16 cellular contexts compared by ENCODE assay signal in the genomic region with DNA sequence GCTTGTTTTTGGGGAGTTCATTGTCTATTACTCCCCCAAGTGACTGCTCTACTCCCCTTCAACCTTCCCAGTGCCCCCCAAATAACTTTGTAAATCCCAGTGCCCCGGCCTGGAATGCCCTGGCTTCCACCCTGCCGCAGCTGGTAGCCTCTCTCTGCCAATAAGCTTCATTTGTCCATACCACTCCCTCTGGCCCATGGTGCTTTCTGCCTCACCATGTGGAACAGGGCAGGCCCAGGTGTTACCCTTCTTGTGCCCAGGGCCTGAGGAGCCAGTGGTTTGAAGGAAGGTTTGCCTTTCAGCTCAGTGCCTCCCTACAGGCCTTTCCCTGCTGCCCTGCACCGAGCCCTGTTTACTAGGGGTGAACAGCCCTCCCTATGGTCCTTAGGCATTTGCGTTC.
A peak's percentile ranks its signal among the peaks of the same experiment; 100 is the strongest.
DNase-seq lines count a peak whose midpoint lies in the region; ATAC-seq and TF ChIP-seq lines count a peak whose summit lies in the region.
"Had no signal": no experiment of that assay in that cellular context is flagged by ENCODE, and none has a peak within 500 bp of the region (broad histone marks: within the 10 kb centered on the region; RNA-seq: fewer than 3 reads in every experiment).

No MANE protein-coding gene starts in this region.

- no peak overlapping the region for H3K4me3 ChIP-seq in DND-41 (ENCODE audit: low read depth in 1 of 2, low read length in 2 of 2)
- H3K4me3 ChIP-seq in Loucy (ENCODE audit: low read length, poor library complexity, severe bottlenecking): no peak overlapping the region
- H3K4me3 ChIP-seq in endodermal cell (ENCODE audit: low read length): no peak overlapping the region
- no peak overlapping the region for H3K4me3 ChIP-seq in HAP-1

- H2AFZ ChIP-seq in DND-41 (ENCODE audit: low read depth, low read length): no peak overlapping the region
- H2AFZ ChIP-seq in Loucy (ENCODE audit: low read length): no peak overlapping the region

- H3K79me2 ChIP-seq in DND-41 (ENCODE audit: insufficient read depth, low read length) (no peaks in the 10 kb centered on the region), Loucy (ENCODE audit: insufficient read depth, low read length) (no peaks in the 10 kb centered on the region)

- H3K4me1 ChIP-seq in DND-41 (ENCODE audit: insufficient read depth, low read length) (no peaks in the 10 kb centered on the region), Loucy (ENCODE audit: insufficient read depth, low read length, poor library complexity, severe bottlenecking) (peaks cover 77% of the 10 kb centered on the region), endodermal cell (ENCODE audit: control insufficient read depth, insufficient read depth, low read length) (peaks cover 7% of the 10 kb centered on the region), HAP-1 (no peaks in the 10 kb centered on the region)
- H3K4me1 ChIP-seq: Caco-2 had no signal

- no peaks in the 10 kb centered on the region for H3K9me2 ChIP-seq in Loucy (replicated peaks; ENCODE audit: low read depth, low read length)

- in situ Hi-C loops in HAP-1 (cut with MboI; ENCODE audit: low sequenced_read_pairs): no loop called here

- DNase-seq in DND-41 (no peak), endodermal cell (peak; percentile 63), HAP-1 (ENCODE audit: low spot score in 2 of 2) (no peak), MCF 10A (ENCODE audit: unreplicated experiment) (no peak)
- no peak for DNase-seq in stimulated activated effector memory CD8-positive, alpha-beta T cell treated with anti-CD3 and anti-CD28 coated beads, Interleukin-12 subunit alpha, Interleukin-12 subunit beta, amount 100 ng/mL, for 72 hours (ENCODE audit: low spot score in 2 of 2)
- DNase-seq: CD4-positive, CD25-positive, alpha-beta regulatory T cell; DMS53; Karpas-422; NCI-H1105 treated with DMSO at 0.1 percent for 48 hours; NCI-H1694 treated with DMSO at 0.1 percent for 48 hours; NCI-H2107; NCI-H524; SIG-M5 had no signal

- H3K27ac Mint-ChIP-seq in endodermal cell (peak overlapping the region; percentile 58), MCF 10A (ENCODE audit: low read depth, unreplicated experiment) (no peak overlapping the region)
- H3K27ac Mint-ChIP-seq in stimulated activated effector memory CD8-positive, alpha-beta T cell treated with anti-CD3 and anti-CD28 coated beads, Interleukin-12 subunit alpha, Interleukin-12 subunit beta, amount 100 ng/mL, for 72 hours: peak overlapping the region; percentile 71

- POLR2A ChIA-PET in MCF 10A (lab: Yijun Ruan, JAX): interaction anchor here (1.0 kb wide), 1 partner anchor 8 kb away, joined by 3 read pairs; no protein-coding TSS in a partner anchor

- H3K4me2 ChIP-seq in DND-41 (ENCODE audit: insufficient read depth, low read length) (no peak overlapping the region), Loucy (ENCODE audit: low read depth, low read length, poor library complexity, severe bottlenecking) (peak overlapping the region; percentile 3)

- H3K36me3 ChIP-seq in DND-41 (ENCODE audit: insufficient read depth, low read length): peaks cover 30% of the 10 kb centered on the region
- H3K36me3 ChIP-seq in Loucy (ENCODE audit: insufficient read depth, low read length): peaks cover 10% of the 10 kb centered on the region; the same call in 1 of the 2 replicates
- H3K36me3 ChIP-seq in endodermal cell (ENCODE audit: control insufficient read depth, insufficient read depth, low read length): peaks cover 32% of the 10 kb centered on the region
- H3K36me3 ChIP-seq in HAP-1 (replicated peaks): peaks cover 30% of the 10 kb centered on the region

- peak; percentile 19; the same call in 1 of the 3 replicates for ATAC-seq in DND-41 (ENCODE audit: insufficient read depth, low read depth)
- no peak for ATAC-seq in stimulated activated effector memory CD8-positive, alpha-beta T cell treated with anti-CD3 and anti-CD28 coated beads, Interleukin-12 subunit alpha, Interleukin-12 subunit beta, amount 100 ng/mL, for 72 hours
- no peak for ATAC-seq in HG03139 (IDR thresholded peaks at IDR 0.05; ENCODE audit: unreplicated experiment)

- H4K20me1 ChIP-seq in DND-41 (ENCODE audit: insufficient read depth, low read length) (no peaks in the 10 kb centered on the region), Loucy (ENCODE audit: insufficient read depth, low read length, poor library complexity, severe bottlenecking) (no peaks in the 10 kb centered on the region)

- no peak overlapping the region for H3K9ac ChIP-seq in DND-41 (ENCODE audit: low read depth, low read length)
- H3K9ac ChIP-seq in Loucy (ENCODE audit: low read depth, low read length, poor library complexity, severe bottlenecking): peak overlapping the region; percentile 45
- no peak overlapping the region for H3K9ac ChIP-seq in endodermal cell (ENCODE audit: extremely low read depth, low read length, poor library complexity, severe bottlenecking)

- H3K27me3 ChIP-seq in DND-41 (ENCODE audit: insufficient read depth, low read length, poor library complexity) (no peaks in the 10 kb centered on the region), Loucy (ENCODE audit: insufficient read depth, low read length, poor library complexity, severe bottlenecking) (no peaks in the 10 kb centered on the region), endodermal cell (ENCODE audit: control insufficient read depth, insufficient read depth, low read length, poor library complexity, severe bottlenecking) (no peaks in the 10 kb centered on the region), HAP-1 (ENCODE audit: low read depth) (no peaks in the 10 kb centered on the region)

- WGBS in endodermal cell (ENCODE audit: insufficient coverage in 1 of 2, insufficient read length in 1 of 2), 2 experiments: 83 to 94% methylated on average over 4 of the region's 4 CpGs

- BruUV-seq in MCF 10A (replicated peaks; lab: Mats Ljungman, UMichigan): no TSS peak

- H3K27me3 Mint-ChIP-seq in endodermal cell (ENCODE audit: insufficient read depth) (no peaks in the 10 kb centered on the region), MCF 10A (ENCODE audit: insufficient read depth, unreplicated experiment) (no peaks in the 10 kb centered on the region)

- TF ChIP-seq CTCF in DND-41 (IDR thresholded peaks at IDR 0.05; ENCODE audit: borderline replicate concordance, extremely low read depth, low read length, poor library complexity, severe bottlenecking) (no peak), Loucy (conservative IDR thresholded peaks at IDR 0.05; ENCODE audit: low read length) (no peak), endodermal cell (conservative IDR thresholded peaks at IDR 0.05) (no peak), MCF 10A (IDR thresholded peaks at IDR 0.05; ENCODE audit: unreplicated experiment) (no peak)

- H3K9me3 Mint-ChIP-seq in endodermal cell (peaks cover 12% of the 10 kb centered on the region), MCF 10A (ENCODE audit: unreplicated experiment) (no peaks in the 10 kb centered on the region)
- H3K9me3 Mint-ChIP-seq in stimulated activated effector memory CD8-positive, alpha-beta T cell treated with anti-CD3 and anti-CD28 coated beads, Interleukin-12 subunit alpha, Interleukin-12 subunit beta, amount 100 ng/mL, for 72 hours: peaks cover 4% of the 10 kb centered on the region

- no peak overlapping the region for H3K4me3 Mint-ChIP-seq in endodermal cell
- no peak overlapping the region for H3K4me3 Mint-ChIP-seq in stimulated activated effector memory CD8-positive, alpha-beta T cell treated with anti-CD3 and anti-CD28 coated beads, Interleukin-12 subunit alpha, Interleukin-12 subunit beta, amount 100 ng/mL, for 72 hours
- H3K4me3 Mint-ChIP-seq in MCF 10A (ENCODE audit: unreplicated experiment): no peak overlapping the region
- H3K4me3 Mint-ChIP-seq: CD4-positive, CD25-positive, alpha-beta regulatory T cell had no signal

- H3K27ac ChIP-seq in DND-41 (ENCODE audit: low read length) (no peak overlapping the region), endodermal cell (ENCODE audit: low read depth, low read length) (no peak overlapping the region)

- intact Hi-C loops in MCF 10A (cut with micrococcal nuclease): no loop called here

- no peaks in the 10 kb centered on the region for H3K9me3 ChIP-seq in DND-41 (ENCODE audit: insufficient read depth, low read length, severe bottlenecking)
- H3K9me3 ChIP-seq in Loucy (ENCODE audit: insufficient read depth, low read depth, low read length): peaks cover 10% of the 10 kb centered on the region; the same call in 1 of the 2 replicates
- peaks cover 13% of the 10 kb centered on the region for H3K9me3 ChIP-seq in endodermal cell (ENCODE audit: control insufficient read depth, low read length)
- no peaks in the 10 kb centered on the region for H3K9me3 ChIP-seq in HAP-1
- H3K9me3 ChIP-seq: Caco-2 had no signal

- peaks cover 3% of the 10 kb centered on the region; the same call in 1 of the 2 replicates for H3F3A ChIP-seq in Loucy (ENCODE audit: low read depth)

- H3K4me1 Mint-ChIP-seq in endodermal cell (peaks cover 32% of the 10 kb centered on the region), MCF 10A (ENCODE audit: insufficient read depth, unreplicated experiment) (no peaks in the 10 kb centered on the region)
- H3K4me1 Mint-ChIP-seq in stimulated activated effector memory CD8-positive, alpha-beta T cell treated with anti-CD3 and anti-CD28 coated beads, Interleukin-12 subunit alpha, Interleukin-12 subunit beta, amount 100 ng/mL, for 72 hours: peaks cover 6% of the 10 kb centered on the region

- H3K36me3 Mint-ChIP-seq in endodermal cell (ENCODE audit: low read depth): peaks cover 43% of the 10 kb centered on the region
- H3K36me3 Mint-ChIP-seq in stimulated activated effector memory CD8-positive, alpha-beta T cell treated with anti-CD3 and anti-CD28 coated beads, Interleukin-12 subunit alpha, Interleukin-12 subunit beta, amount 100 ng/mL, for 72 hours: peaks cover 13% of the 10 kb centered on the region
- peaks cover 51% of the 10 kb centered on the region for H3K36me3 Mint-ChIP-seq in MCF 10A (ENCODE audit: insufficient read depth, unreplicated experiment)

- CTCF ChIA-PET in MCF 10A (lab: Yijun Ruan, JAX): no interaction called here
